24 cellular contexts compared by ENCODE assay signal in the genomic region with DNA sequence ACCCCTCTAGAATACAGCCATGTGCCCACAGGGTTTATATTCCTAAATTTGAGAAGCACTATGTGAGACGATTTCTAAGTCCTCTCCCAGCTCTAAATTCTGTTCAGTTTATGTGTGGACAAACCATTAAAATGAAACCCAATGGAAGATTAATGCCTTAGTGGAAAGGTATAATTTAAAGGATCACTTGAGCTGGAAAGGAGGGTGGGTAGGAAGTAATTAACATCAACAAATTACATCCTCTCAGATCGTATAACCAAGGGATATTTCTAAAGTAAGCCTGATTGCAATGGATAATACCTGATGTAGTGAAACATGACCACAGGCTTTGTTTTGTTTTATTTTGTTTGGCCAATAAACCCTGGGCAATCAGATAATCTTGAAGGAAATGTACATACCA.
"Had no signal": no experiment of that assay in that cellular context is flagged by ENCODE, and none has a peak within 500 bp of the region (broad histone marks: within the 10 kb centered on the region; RNA-seq: fewer than 3 reads in every experiment).

No MANE protein-coding gene starts in this region.

- ATAC-seq: left cardiac atrium; left ventricle myocardium superior; natural killer cell treated with Interleukin-12 subunit alpha and Interleukin-12 subunit beta and Interleukin-15 and Interleukin-18, amount 100 ng/mL, for 72 hours; right cardiac atrium; stimulated activated naive CD8-positive, alpha-beta T cell treated with anti-CD3 and anti-CD28 coated beads, Interleukin-15, Interleukin-2, amounts not matched to agents 100 U/mL and 50 U/mL, for 24 hours had no signal

- H3K4me1 ChIP-seq: neural progenitor cell, suprapubic skin, thyroid gland, upper lobe of left lung, vagina had no signal

- H3K9me3 ChIP-seq: ovary, thyroid gland, vagina had no signal

- H3K4me3 ChIP-seq: hepatocyte, lung, neural progenitor cell, ovary, smooth muscle cell, suprapubic skin, thyroid gland, upper lobe of left lung, vagina had no signal

- H3K27me3 ChIP-seq: hepatocyte, neural progenitor cell, ovary, suprapubic skin, thyroid gland, upper lobe of left lung, vagina had no signal

- H3K36me3 ChIP-seq: ovary, suprapubic skin, thyroid gland, upper lobe of left lung, vagina had no signal

- H3K4me1 Mint-ChIP-seq: endodermal cell had no signal

- H3K27ac Mint-ChIP-seq: endodermal cell; natural killer cell treated with Interleukin-12 subunit alpha and Interleukin-12 subunit beta and Interleukin-15 and Interleukin-18, amount 100 ng/mL, for 72 hours; neural progenitor cell had no signal

- H3K27me3 Mint-ChIP-seq: natural killer cell treated with Interleukin-12 subunit alpha and Interleukin-12 subunit beta and Interleukin-15 and Interleukin-18, amount 100 ng/mL, for 72 hours had no signal

- DNase-seq: dermis blood vessel endothelial cell; endodermal cell; erythroblast; foreskin melanocyte; head of caudate nucleus; kidney; left cardiac atrium; left ventricle myocardium superior; mesenchymal stem cell; midbrain; nucleus accumbens; ovary; right cardiac atrium; stimulated activated CD4-positive, alpha-beta T cell treated with anti-CD3 and anti-CD28 coated beads, Interleukin-2, amount 100 ng/mL, for 48 hours; stimulated activated naive CD8-positive, alpha-beta T cell treated with anti-CD3 and anti-CD28 coated beads, Interleukin-15, Interleukin-2, amounts not matched to agents 100 U/mL and 50 U/mL, for 24 hours; thyroid gland; upper lobe of left lung had no signal

- H3K4me3 Mint-ChIP-seq: endodermal cell; natural killer cell treated with Interleukin-12 subunit alpha and Interleukin-12 subunit beta and Interleukin-15 and Interleukin-18, amount 100 ng/mL, for 72 hours; neural progenitor cell had no signal

- H3K27ac ChIP-seq: hepatocyte, neural progenitor cell, ovary, suprapubic skin, thyroid gland, upper lobe of left lung, vagina had no signal
